In the genomic region with DNA sequence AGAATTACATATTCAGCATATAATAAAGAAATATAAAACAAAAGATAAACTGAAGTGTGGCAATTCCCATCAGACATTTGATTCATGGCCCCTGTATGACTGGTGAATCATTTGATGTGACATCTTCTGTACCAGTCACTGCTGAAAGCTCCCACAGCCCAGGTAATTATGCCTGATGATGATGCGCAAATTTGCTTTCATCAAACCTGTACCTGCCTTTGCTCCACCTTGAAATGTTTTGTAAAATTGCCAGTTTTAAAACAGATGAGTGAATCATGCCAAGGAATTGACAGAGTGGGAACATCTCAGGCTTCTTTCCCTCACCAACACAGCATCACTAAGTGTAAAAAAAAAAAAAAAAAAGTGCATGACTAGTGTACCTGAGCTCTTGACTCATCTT, we compare ENCODE assay signal across 25 cellular contexts.
"Had no signal": no experiment of that assay in that cellular context is flagged by ENCODE, and none has a peak within 500 bp of the region (broad histone marks: within the 10 kb centered on the region; RNA-seq: fewer than 3 reads in every experiment).

No MANE protein-coding gene starts in this region.

- H3K36me3 Mint-ChIP-seq: activated CD8-positive, alpha-beta memory T cell treated with anti-CD3 and anti-CD28 coated beads, Interleukin-2, amount 10 ng/mL, durations not matched to agents 7 days and 5 days; activated naive CD4-positive, alpha-beta T cell treated with anti-CD3 and anti-CD28 coated beads, Interleukin-2, amount 50 U/mL, for 72 hours had no signal

- H3K27ac Mint-ChIP-seq: activated CD4-positive, alpha-beta memory T cell treated with anti-CD3 and anti-CD28 coated beads, Interleukin-2, amount 10 ng/mL, durations not matched to agents 7 days and 5 days; activated CD8-positive, alpha-beta memory T cell treated with anti-CD3 and anti-CD28 coated beads, Interleukin-2, amount 10 ng/mL, durations not matched to agents 7 days and 5 days; activated naive CD4-positive, alpha-beta T cell treated with anti-CD3 and anti-CD28 coated beads, Interleukin-2, amount 50 U/mL, for 72 hours; activated T-cell treated with anti-CD3 and anti-CD28 coated beads, Interleukin-2, amount 50 U/mL, for 72 hours; activated T-helper 17 cell treated with anti-CD3 and anti-CD28 coated beads, Interleukin-2, amount 50 U/mL, for 72 hours had no signal

- H3K27me3 Mint-ChIP-seq: activated CD4-positive, alpha-beta memory T cell treated with anti-CD3 and anti-CD28 coated beads, Interleukin-2, amount 10 ng/mL, durations not matched to agents 7 days and 5 days; activated CD8-positive, alpha-beta memory T cell treated with anti-CD3 and anti-CD28 coated beads, Interleukin-2, amount 10 ng/mL, durations not matched to agents 7 days and 5 days; activated T-helper 17 cell treated with anti-CD3 and anti-CD28 coated beads, Interleukin-2, amount 50 U/mL, for 72 hours had no signal

- H3K4me3 Mint-ChIP-seq: activated CD4-positive, alpha-beta memory T cell treated with anti-CD3 and anti-CD28 coated beads, Interleukin-2, amount 10 ng/mL, durations not matched to agents 7 days and 5 days; activated CD8-positive, alpha-beta memory T cell treated with anti-CD3 and anti-CD28 coated beads, Interleukin-2, amount 10 ng/mL, durations not matched to agents 7 days and 5 days; activated T-cell treated with anti-CD3 and anti-CD28 coated beads, Interleukin-2, amount 50 U/mL, for 72 hours; activated T-helper 17 cell treated with anti-CD3 and anti-CD28 coated beads, Interleukin-2, amount 50 U/mL, for 72 hours had no signal

- H3K4me3 ChIP-seq: adrenal gland, body of pancreas, SJCRH30, SK-N-MC had no signal

- H3K9me3 Mint-ChIP-seq: activated CD4-positive, alpha-beta memory T cell treated with anti-CD3 and anti-CD28 coated beads, Interleukin-2, amount 10 ng/mL, durations not matched to agents 7 days and 5 days; activated naive CD4-positive, alpha-beta T cell treated with anti-CD3 and anti-CD28 coated beads, Interleukin-2, amount 50 U/mL, for 72 hours; activated T-cell treated with anti-CD3 and anti-CD28 coated beads, Interleukin-2, amount 50 U/mL, for 72 hours; activated T-helper 17 cell treated with anti-CD3 and anti-CD28 coated beads, Interleukin-2, amount 50 U/mL, for 72 hours had no signal

- DNase-seq: activated CD4-positive, alpha-beta memory T cell treated with anti-CD3 and anti-CD28 coated beads, Interleukin-2, amount 10 ng/mL, durations not matched to agents 7 days and 5 days; activated CD4-positive, alpha-beta T cell treated with anti-CD3 and anti-CD28 coated beads for 1 hour; activated CD4-positive, alpha-beta T cell treated with anti-CD3 and anti-CD28 coated beads for 48 hours; activated CD4-positive, CD25-positive, alpha-beta regulatory T cell; activated CD8-positive, alpha-beta memory T cell treated with anti-CD3 and anti-CD28 coated beads for 24 hours; activated CD8-positive, alpha-beta memory T cell treated with anti-CD3 and anti-CD28 coated beads, Interleukin-2, amount 10 ng/mL, durations not matched to agents 7 days and 5 days; activated CD8-positive, alpha-beta memory T cell treated with anti-CD3 and anti-CD28 coated beads, Interleukin-2, amount 50 U/mL, for 48 hours; activated gamma-delta T cell; activated naive CD4-positive, alpha-beta T cell treated with Interleukin-2 at 50 U/mL for 16 hours; activated T-cell treated with anti-CD3 and anti-CD28 coated beads, Interleukin-2, amount 50 U/mL, for 72 hours; adrenal gland; body of pancreas; NCI-H1105; NCI-H1417 treated with DMSO at 0.1 percent for 48 hours; NCI-H187 treated with DMSO at 0.1 percent for 48 hours; NCI-H2081; NCI-H345; NCI-H524 treated with DMSO at 0.1 percent for 48 hours; SHP77; SJCRH30; T1000; WERI-Rb-1 had no signal

- H3K4me1 Mint-ChIP-seq: activated CD4-positive, alpha-beta memory T cell treated with anti-CD3 and anti-CD28 coated beads, Interleukin-2, amount 10 ng/mL, durations not matched to agents 7 days and 5 days; activated CD8-positive, alpha-beta memory T cell treated with anti-CD3 and anti-CD28 coated beads, Interleukin-2, amount 10 ng/mL, durations not matched to agents 7 days and 5 days; activated T-helper 17 cell treated with anti-CD3 and anti-CD28 coated beads, Interleukin-2, amount 50 U/mL, for 72 hours had no signal
